24 cellular contexts compared by ENCODE assay signal in genomic region chr4:140906984-140907962, GRCh38.
"Had no signal": no experiment of that assay in that cellular context is flagged by ENCODE, and none has a peak within 500 bp of the region (broad histone marks: within the 10 kb centered on the region; RNA-seq: fewer than 3 reads in every experiment).

No MANE protein-coding gene starts in this region.

- ATAC-seq: activated CD4-positive, CD25-positive, alpha-beta regulatory T cell treated with anti-CD3 and anti-CD28 coated beads, Interleukin-2, amount 50 U/mL, for 24 hours; activated CD8-positive, alpha-beta T cell treated with anti-CD3 and anti-CD28 coated beads for 36 hours; activated T-cell treated with anti-CD3 and anti-CD28 coated beads, Interleukin-2, amount 50 U/mL, for 72 hours had no signal

- H3K36me3 ChIP-seq: breast epithelium had no signal

- H3K36me3 Mint-ChIP-seq: activated naive CD4-positive, alpha-beta T cell treated with anti-CD3 and anti-CD28 coated beads, Interleukin-2, amount 10 ng/mL, durations not matched to agents 7 days and 5 days; activated naive CD8-positive, alpha-beta T cell treated with anti-CD3 and anti-CD28 coated beads for 36 hours had no signal

- H3K4me3 ChIP-seq: breast epithelium, SK-N-MC had no signal

- DNase-seq: activated CD4-positive, alpha-beta T cell treated with anti-CD3 and anti-CD28 coated beads for 4 hours; activated CD8-positive, alpha-beta memory T cell treated with anti-CD3 and anti-CD28 coated beads, Interleukin-2, amount 50 U/mL, for 4 hours; activated CD8-positive, alpha-beta T cell treated with anti-CD3 and anti-CD28 coated beads for 36 hours; activated gamma-delta T cell treated with Interleukin-2 at 50 U/mL for 16 hours; activated naive CD4-positive, alpha-beta T cell treated with anti-CD3 and anti-CD28 coated beads, Interleukin-2, amount 10 ng/mL, durations not matched to agents 7 days and 5 days; activated naive CD8-positive, alpha-beta T cell treated with anti-CD3 and anti-CD28 coated beads for 36 hours; activated T-cell treated with anti-CD3 and anti-CD28 coated beads, Interleukin-2, amount 50 U/mL, for 72 hours; anterior cingulate cortex; central memory CD4-positive, alpha-beta T cell; Kasumi-1; KBM-7; NCI-H146; NCI-H187 treated with DMSO at 0.1 percent for 48 hours; NCI-H2081 treated with DMSO at 0.1 percent for 48 hours; NCI-H2171 treated with DMSO at 0.1 percent for 48 hours; NCI-H226; NCI-H526 treated with DMSO at 0.1 percent for 48 hours; NCI-H82; SW 1271 had no signal

- H3K27me3 Mint-ChIP-seq: activated CD8-positive, alpha-beta T cell treated with anti-CD3 and anti-CD28 coated beads for 36 hours; activated naive CD8-positive, alpha-beta T cell treated with anti-CD3 and anti-CD28 coated beads for 36 hours had no signal

- H3K4me3 Mint-ChIP-seq: activated CD8-positive, alpha-beta T cell treated with anti-CD3 and anti-CD28 coated beads for 36 hours; activated naive CD4-positive, alpha-beta T cell treated with anti-CD3 and anti-CD28 coated beads, Interleukin-2, amount 10 ng/mL, durations not matched to agents 7 days and 5 days; activated naive CD8-positive, alpha-beta T cell treated with anti-CD3 and anti-CD28 coated beads for 36 hours; activated T-cell treated with anti-CD3 and anti-CD28 coated beads, Interleukin-2, amount 50 U/mL, for 72 hours; T-helper 1 cell treated with Interleukin-12 subunit alpha and Interleukin-12 subunit beta and Interleukin-4 antibody, amounts not matched to agents 30 μg/mL and 1 μg/mL, for 36 hours had no signal

- H3K4me1 ChIP-seq: breast epithelium had no signal

- H3K4me1 Mint-ChIP-seq: activated naive CD4-positive, alpha-beta T cell treated with anti-CD3 and anti-CD28 coated beads, Interleukin-2, amount 10 ng/mL, durations not matched to agents 7 days and 5 days; activated naive CD8-positive, alpha-beta T cell treated with anti-CD3 and anti-CD28 coated beads for 36 hours had no signal

- H3K27ac ChIP-seq: breast epithelium, SK-N-MC had no signal

- H3K9me3 Mint-ChIP-seq: activated CD8-positive, alpha-beta T cell treated with anti-CD3 and anti-CD28 coated beads for 36 hours; activated naive CD4-positive, alpha-beta T cell treated with anti-CD3 and anti-CD28 coated beads, Interleukin-2, amount 10 ng/mL, durations not matched to agents 7 days and 5 days; activated naive CD8-positive, alpha-beta T cell treated with anti-CD3 and anti-CD28 coated beads for 36 hours; activated T-cell treated with anti-CD3 and anti-CD28 coated beads, Interleukin-2, amount 50 U/mL, for 72 hours; activated T-helper 2 cell treated with anti-CD3 and anti-CD28 coated beads, Interferon-gamma antibody, Interleukin-2, Interleukin-4, amounts not matched to agents 10 μg/mL and 5 μg/mL and 100 μg/mL, durations not matched to agents 14 hours and 24 hours and 36 hours; T-helper 1 cell treated with Interleukin-12 subunit alpha and Interleukin-12 subunit beta and Interleukin-4 antibody, amounts not matched to agents 30 μg/mL and 1 μg/mL, for 36 hours had no signal

- H3K27me3 ChIP-seq: breast epithelium had no signal

- H3K27ac Mint-ChIP-seq: activated CD8-positive, alpha-beta T cell treated with anti-CD3 and anti-CD28 coated beads for 36 hours; activated naive CD4-positive, alpha-beta T cell treated with anti-CD3 and anti-CD28 coated beads, Interleukin-2, amount 10 ng/mL, durations not matched to agents 7 days and 5 days; activated naive CD8-positive, alpha-beta T cell treated with anti-CD3 and anti-CD28 coated beads for 36 hours; activated T-cell treated with anti-CD3 and anti-CD28 coated beads, Interleukin-2, amount 50 U/mL, for 72 hours; activated T-helper 2 cell treated with anti-CD3 and anti-CD28 coated beads, Interferon-gamma antibody, Interleukin-2, Interleukin-4, amounts not matched to agents 10 μg/mL and 5 μg/mL and 100 μg/mL, durations not matched to agents 14 hours and 24 hours and 36 hours; T-helper 1 cell treated with Interleukin-12 subunit alpha and Interleukin-12 subunit beta and Interleukin-4 antibody, amounts not matched to agents 30 μg/mL and 1 μg/mL, for 36 hours had no signal

- H3K9me3 ChIP-seq: breast epithelium had no signal
